ENCODE assay signal across 14 cellular contexts in genomic region chr5:61298580-61298979, GRCh38. TPM values are rescaled to one million over a fixed set of nuclear protein-coding genes. Genes with fewer than 3 reads are reported as not detected.
DNase-seq lines count a peak whose midpoint lies in the region; ATAC-seq and TF ChIP-seq lines count a peak whose summit lies in the region.
"Had no signal": no experiment of that assay in that cellular context is flagged by ENCODE, and none has a peak within 500 bp of the region (broad histone marks: within the 10 kb centered on the region; RNA-seq: fewer than 3 reads in every experiment).

No MANE protein-coding gene starts in this region.

- H3K27me3 ChIP-seq in Panc1 (ENCODE audit: control insufficient read depth, insufficient read depth, low read length) (no peaks in the 10 kb centered on the region), neural progenitor cell (no peaks in the 10 kb centered on the region), H9 (ENCODE audit: insufficient read depth, low read length) (no peaks in the 10 kb centered on the region)
- H3K27me3 ChIP-seq: neutrophil, upper lobe of right lung had no signal

- no peak overlapping the region for H3K9ac ChIP-seq in neural progenitor cell
- H3K9ac ChIP-seq in H9 (ENCODE audit: extremely low read depth, insufficient read length, low read length), result no peak overlapping the region

- no TSS peak for BruUV-seq in Panc1 (replicated peaks; lab: Mats Ljungman, UMichigan)

- no peak overlapping the region for H3K4ac ChIP-seq in H9 (ENCODE audit: low read depth, low read length)

- no peaks in the 10 kb centered on the region for H3K27me3 Mint-ChIP-seq in neural progenitor cell (ENCODE audit: insufficient read depth, low read depth)
- H3K27me3 Mint-ChIP-seq in H9 (ENCODE audit: low read depth), result peaks cover 7% of the 10 kb centered on the region; the same call in 1 of the 2 replicates
- H3K27me3 Mint-ChIP-seq in CD14-positive monocyte (ENCODE audit: low read depth in 3 of 3), result peaks cover 0 to 3% (median 0%) of the 10 kb centered on the region in 3 donors

- no peak overlapping the region for H2BK12ac ChIP-seq in H9 (ENCODE audit: insufficient read length, low read depth, low read length)

- H3K4me3 ChIP-seq in Panc1 (ENCODE audit: low read depth in 2 of 2, low read length in 2 of 2) (peak overlapping the region in 1 of 2 experiments; percentile 20; a peak in 2 of 4 replicates), neural progenitor cell (no peak overlapping the region)
- H3K4me3 ChIP-seq: upper lobe of right lung had no signal

- H3F3A ChIP-seq in neural progenitor cell (ENCODE audit: low read depth), result no peaks in the 10 kb centered on the region

- H3K9me3 Mint-ChIP-seq in neural progenitor cell (no peaks in the 10 kb centered on the region), H9 (no peaks in the 10 kb centered on the region), CD14-positive monocyte (peaks cover 0 to 2% (median 0%) of the 10 kb centered on the region in 7 donors)
- H3K9me3 Mint-ChIP-seq: memory B cell had no signal

- H3K4me2 ChIP-seq in neural progenitor cell (no peak overlapping the region), H9 (ENCODE audit: insufficient read depth, insufficient read length, low read length) (no peak overlapping the region)

- H3K4me3 Mint-ChIP-seq in neural progenitor cell (no peak overlapping the region), H9 (no peak overlapping the region), CD14-positive monocyte (no peak overlapping the region)
- H3K4me3 Mint-ChIP-seq: memory B cell had no signal

- DNase-seq in Daoy (ENCODE audit: low read depth) (peak; percentile 60), Panc1 (ENCODE audit: low read depth, low spot score) (peak; percentile 63), dermis blood vessel endothelial cell (peak; percentile 82), neural progenitor cell (ENCODE audit: low spot score) (no peak), H9 (no peak), T-helper 9 cell (no peak), NCI-H2196 (lab: John Stamatoyannopoulos, UW; ENCODE audit: unreplicated experiment) (no peak), CD14-positive monocyte (ENCODE audit: low spot score) (no peak)
- DNase-seq: activated effector memory CD4-positive, alpha-beta T cell treated with anti-CD3 and anti-CD28 coated beads, Interleukin-2, amount 50 U/mL, for 16 hours; DMS79; stimulated activated CD4-positive, alpha-beta T cell treated with anti-CD3 and anti-CD28 coated beads, Interleukin-4, amount 100 ng/mL, for 4 hours; upper lobe of right lung had no signal

- H4K5ac ChIP-seq in H9 (ENCODE audit: insufficient read length, low read depth, low read length), result no peak overlapping the region

- WGBS in H9 (ENCODE audit: extremely low coverage, insufficient read length, low lambda C conversion rate), result no CpG with 5 or more reads among the region's 6 CpGs

- no peak overlapping the region for H4K8ac ChIP-seq in H9 (replicated peaks; ENCODE audit: insufficient read length, low read depth, low read length)

- H2BK120ac ChIP-seq in H9 (ENCODE audit: low read depth, low read length, poor library complexity, severe bottlenecking), result no peak overlapping the region

- no peaks in the 10 kb centered on the region for H3K36me3 ChIP-seq in Panc1 (ENCODE audit: control insufficient read depth, insufficient read depth, low read length)
- no peaks in the 10 kb centered on the region for H3K36me3 ChIP-seq in neural progenitor cell
- H3K36me3 ChIP-seq: neutrophil, upper lobe of right lung had no signal

- no peak overlapping the region for H3K27ac Mint-ChIP-seq in neural progenitor cell
- no peak overlapping the region for H3K27ac Mint-ChIP-seq in H9
- H3K27ac Mint-ChIP-seq in CD14-positive monocyte, result no peak overlapping the region
- H3K27ac Mint-ChIP-seq: memory B cell had no signal

- POLR2A ChIA-PET in Panc1 (lab: Charles Lee), result no interaction called here

- H3K79me2 ChIP-seq in neural progenitor cell (ENCODE audit: low read depth) (no peaks in the 10 kb centered on the region), H9 (ENCODE audit: insufficient read depth, low read length) (no peaks in the 10 kb centered on the region)

- H3K4me1 ChIP-seq in Panc1 (ENCODE audit: control insufficient read depth, insufficient read depth, low read length) (peaks cover 35% of the 10 kb centered on the region), neural progenitor cell (peaks cover 20% of the 10 kb centered on the region), H9 (ENCODE audit: insufficient read depth, low read length) (no peaks in the 10 kb centered on the region; the same call in 1 of the 2 replicates)

- no peak overlapping the region for H2AK5ac ChIP-seq in H9 (ENCODE audit: insufficient read length, low read length)

- H4K91ac ChIP-seq in H9 (ENCODE audit: insufficient read length, low read depth, low read length), result no peak overlapping the region

- peak overlapping the region; percentile 76 for H3K27ac ChIP-seq in Panc1 (ENCODE audit: low read length)
- no peak overlapping the region for H3K27ac ChIP-seq in neural progenitor cell
- no peak overlapping the region for H3K27ac ChIP-seq in H9 (ENCODE audit: insufficient read length, low read depth, low read length)
- H3K27ac ChIP-seq: neutrophil, upper lobe of right lung had no signal

- H3K4me1 Mint-ChIP-seq in neural progenitor cell (peaks cover 4% of the 10 kb centered on the region), H9 (peaks cover 31 to 32% of the 10 kb centered on the region in 2 experiments), CD14-positive monocyte (peaks cover 24% of the 10 kb centered on the region)

- no peak overlapping the region for H2BK5ac ChIP-seq in H9 (ENCODE audit: insufficient read length, low read length)

- TF ChIP-seq CTCF in Panc1 (IDR thresholded peaks at IDR 0.05) (no peak), neural progenitor cell (IDR thresholded peaks at IDR 0.05) (no peak), H9 (conservative IDR thresholded peaks at IDR 0.05) (no peak), CD14-positive monocyte (IDR thresholded peaks at IDR 0.05) (no peak)

- no peaks in the 10 kb centered on the region for H3K79me1 ChIP-seq in H9 (ENCODE audit: insufficient read depth, low read depth, low read length, poor library complexity, severe bottlenecking)

- intact Hi-C loops in Panc1 (cut with micrococcal nuclease; ENCODE audit: unreplicated experiment), result no loop called here
- intact Hi-C loops in CD14-positive monocyte (cut with micrococcal nuclease), result no loop called here

- H4K20me1 ChIP-seq in neural progenitor cell (ENCODE audit: low read depth) (no peaks in the 10 kb centered on the region), H9 (ENCODE audit: control insufficient read depth, insufficient read depth, insufficient read length) (no peaks in the 10 kb centered on the region)

- CTCF ChIA-PET in Panc1 (lab: Charles Lee), result no interaction called here

- H2AFZ ChIP-seq in neural progenitor cell (replicated peaks), result peak overlapping the region; percentile 61
- H2AFZ ChIP-seq in H9 (ENCODE audit: low read length), result no peak overlapping the region

- no peaks in the 10 kb centered on the region for H3K9me3 ChIP-seq in Panc1 (ENCODE audit: control insufficient read depth, insufficient read depth, low read depth, low read length)
- no peaks in the 10 kb centered on the region for H3K9me3 ChIP-seq in neural progenitor cell (ENCODE audit: low read depth)
- no peaks in the 10 kb centered on the region for H3K9me3 ChIP-seq in H9 (ENCODE audit: control insufficient read depth, low read depth, low read length)
- H3K9me3 ChIP-seq: neutrophil, upper lobe of right lung had no signal

- H3T11ph ChIP-seq in H9 (ENCODE audit: low read length), result no peak overlapping the region

- no peak overlapping the region for H3K23ac ChIP-seq in H9 (ENCODE audit: insufficient read length, low read depth, low read length)

- no peaks in the 10 kb centered on the region for H3K36me3 Mint-ChIP-seq in neural progenitor cell
- H3K36me3 Mint-ChIP-seq in H9 (ENCODE audit: insufficient read depth in 1 of 3, low read depth in 3 of 3), result no peaks in the 10 kb centered on the region; a peak in 1 of 7 replicates
- H3K36me3 Mint-ChIP-seq in CD14-positive monocyte, result no peaks in the 10 kb centered on the region
- H3K36me3 Mint-ChIP-seq: memory B cell had no signal

- no peaks in the 10 kb centered on the region for H3K23me2 ChIP-seq in H9 (ENCODE audit: insufficient read length, low read depth, low read length, poor library complexity, severe bottlenecking)

- H2BK20ac ChIP-seq in H9 (ENCODE audit: low read depth, low read length, poor library complexity, severe bottlenecking), result no peak overlapping the region

- H2BK15ac ChIP-seq in H9 (ENCODE audit: low read depth, low read length), result no peak overlapping the region

- no peak overlapping the region for H3K56ac ChIP-seq in H9 (ENCODE audit: insufficient read length, low read depth, low read length)

- in situ Hi-C loops in Panc1 (cut with HindIII; ENCODE audit: low pct_unique_long_range_greater_than_20kb, low sequenced_read_pairs), result no loop called here

- H3K14ac ChIP-seq in H9 (ENCODE audit: insufficient read depth, low read length), result no peak overlapping the region

- peak; percentile 26 for ATAC-seq in Panc1
- ATAC-seq: upper lobe of right lung had no signal

- no peak overlapping the region for H3K18ac ChIP-seq in H9 (ENCODE audit: insufficient read length, low read depth, low read length)

RNA-seq across cellular contexts. Expression of gene ZSWIM6, which starts 33.5 kb away (rescaled TPM):
- 2.5 and 3.6 TPM in 2 replicates for total RNA-seq in Daoy (2014; rRNA removed; shearing (Covaris generic))
- total RNA-seq in Panc1 (2021; ENCODE audit: unreplicated experiment), result 10.8 TPM
- 5.0 TPM for polyA plus RNA-seq in Panc1 (2012; ENCODE audit: insufficient read length)
- 9.4 and 11.6 TPM in 2 replicates for total RNA-seq in dermis blood vessel endothelial cell
- 25.3 and 32.2 TPM in 2 replicates for total RNA-seq in neural progenitor cell (ENCODE audit: low replicate concordance)
- total RNA-seq in H9 (2021), result 11.0 and 11.5 TPM in 2 replicates
- polyA plus RNA-seq in CD14-positive monocyte, result 1 to 10 TPM; 1.7 to 2.7 TPM

Comparison
In these comparisons a context has a peak if more than half of its experiments do, and no peak if none do; other contexts are left out.
1. DNase-seq: peak in Daoy (single experiment), Panc1 (single experiment) and dermis blood vessel endothelial cell (single experiment); none in neural progenitor cell (single experiment), H9 (single experiment), T-helper 9 cell (single experiment), NCI-H2196 (single experiment) and CD14-positive monocyte (single experiment).